ENCODE assay signal across 20 cellular contexts in genomic region chr2:181896286-181896685, GRCh38. TPM values are rescaled to one million over a fixed set of nuclear protein-coding genes. Genes with fewer than 3 reads are reported as not detected.
DNase-seq lines count a peak whose midpoint lies in the region; ATAC-seq, FAIRE-seq and TF ChIP-seq lines count a peak whose summit lies in the region.
"Had no signal": no experiment of that assay in that cellular context is flagged by ENCODE, and none has a peak within 500 bp of the region (broad histone marks: within the 10 kb centered on the region; RNA-seq: fewer than 3 reads in every experiment).

No MANE protein-coding gene starts in this region.

- H3K4me1 Mint-ChIP-seq in activated CD4-positive, alpha-beta memory T cell treated with anti-CD3 and anti-CD28 coated beads for 36 hours (ENCODE audit: low read depth) = peaks cover 27% of the 10 kb centered on the region

- H3K9ac ChIP-seq in Loucy (ENCODE audit: low read depth, low read length, poor library complexity, severe bottlenecking) = peak overlapping the region; percentile 81

- CTCF ChIA-PET in activated CD4-positive, alpha-beta memory T cell treated with anti-CD3 and anti-CD28 coated beads for 36 hours (lab: Charles Lee) = interaction anchor here (1.3 to 1.9 kb wide), 4 partner anchors 8 to 154 kb away, joined by 3 to 10 read pairs (median 6); no protein-coding TSS in a partner anchor

- H3K36me3 ChIP-seq in Loucy (ENCODE audit: insufficient read depth, low read length) (peaks cover 27% of the 10 kb centered on the region), muscle layer of duodenum (ENCODE audit: control insufficient read depth in 1 of 2, insufficient read depth in 2 of 2, low read length in 2 of 2) (peaks cover 23 to 25% of the 10 kb centered on the region in 2 donors), heart left ventricle (peaks cover 3 to 61% (median 43%) of the 10 kb centered on the region in 9 donors)

- H3K27ac ChIP-seq in 22Rv1 (peak overlapping the region; percentile 92), foreskin keratinocyte (peak overlapping the region; percentile 99), muscle layer of duodenum (ENCODE audit: low read length) (peak overlapping the region; percentile 80), heart left ventricle (no peak overlapping the region)

- ATAC-seq in foreskin keratinocyte = no peak
- no peak for ATAC-seq in heart left ventricle
- ATAC-seq: activated naive CD4-positive, alpha-beta T cell treated with anti-CD3 and anti-CD28 coated beads, Interleukin-2, amount 50 U/mL, for 72 hours; activated T-cell treated with anti-CD3 and anti-CD28 coated beads, Interleukin-2, amount 50 U/mL, for 72 hours had no signal

- H3K9me3 Mint-ChIP-seq in activated CD4-positive, alpha-beta memory T cell treated with anti-CD3 and anti-CD28 coated beads for 36 hours = no peaks in the 10 kb centered on the region
- H3K9me3 Mint-ChIP-seq: activated naive CD4-positive, alpha-beta T cell treated with anti-CD3 and anti-CD28 coated beads, Interleukin-2, amount 50 U/mL, for 72 hours; activated T-cell treated with anti-CD3 and anti-CD28 coated beads, Interleukin-2, amount 50 U/mL, for 72 hours; CD4-positive, CD25-positive, alpha-beta regulatory T cell had no signal

- H3K36me3 Mint-ChIP-seq in activated CD4-positive, alpha-beta memory T cell treated with anti-CD3 and anti-CD28 coated beads for 36 hours = peaks cover 27% of the 10 kb centered on the region

- POLR2A ChIA-PET in activated CD4-positive, alpha-beta memory T cell treated with anti-CD3 and anti-CD28 coated beads for 36 hours (lab: Charles Lee) = no interaction called here

- no peak overlapping the region for H3K4me3 Mint-ChIP-seq in activated CD4-positive, alpha-beta memory T cell treated with anti-CD3 and anti-CD28 coated beads for 36 hours
- H3K4me3 Mint-ChIP-seq: activated T-cell treated with anti-CD3 and anti-CD28 coated beads, Interleukin-2, amount 50 U/mL, for 72 hours had no signal

- intact Hi-C loops in activated CD4-positive, alpha-beta memory T cell treated with anti-CD3 and anti-CD28 coated beads for 36 hours (cut with micrococcal nuclease) = loop anchor here (10.0 kb wide), 2 partner anchors 791 to 911 kb away; partner anchors contain the start of gene UBE2E3
- intact Hi-C loops in heart left ventricle (cut with DNase I) = loop anchor here in 1 of 10 donors (2.0 kb wide), 1 partner anchor 153 kb away; no protein-coding TSS in a partner anchor

- H3K27me3 ChIP-seq in Loucy (ENCODE audit: insufficient read depth, low read length, poor library complexity, severe bottlenecking) = no peaks in the 10 kb centered on the region
- H3K27me3 ChIP-seq in foreskin keratinocyte = no peaks in the 10 kb centered on the region
- H3K27me3 ChIP-seq in muscle layer of duodenum (ENCODE audit: low read depth, low read length) = no peaks in the 10 kb centered on the region
- H3K27me3 ChIP-seq in heart left ventricle = no peaks in the 10 kb centered on the region

- H3K4me3 ChIP-seq in Loucy (ENCODE audit: low read length, poor library complexity, severe bottlenecking) (peak overlapping the region; percentile 82), muscle layer of duodenum (ENCODE audit: low read depth in 1 of 2, low read length in 2 of 2) (peak overlapping the region; percentile 60 to 94), heart left ventricle (peak overlapping the region in 5 of 12 donors; percentile 1 to 86 (median 9))

- H3K27me3 Mint-ChIP-seq in activated CD4-positive, alpha-beta memory T cell treated with anti-CD3 and anti-CD28 coated beads for 36 hours = no peaks in the 10 kb centered on the region

- FAIRE-seq in RCC 7860 (lab: Jason Lieb, UNC) = no peak
- FAIRE-seq: GM12892 had no signal

- H3K27ac Mint-ChIP-seq in activated CD4-positive, alpha-beta memory T cell treated with anti-CD3 and anti-CD28 coated beads for 36 hours = no peak overlapping the region
- H3K27ac Mint-ChIP-seq: activated naive CD4-positive, alpha-beta T cell treated with anti-CD3 and anti-CD28 coated beads, Interleukin-2, amount 50 U/mL, for 72 hours; activated T-cell treated with anti-CD3 and anti-CD28 coated beads, Interleukin-2, amount 50 U/mL, for 72 hours; CD4-positive, CD25-positive, alpha-beta regulatory T cell had no signal

- peak overlapping the region; percentile 86 for H3K4me2 ChIP-seq in Loucy (ENCODE audit: low read depth, low read length, poor library complexity, severe bottlenecking)

- no peaks in the 10 kb centered on the region for H3K9me2 ChIP-seq in Loucy (replicated peaks; ENCODE audit: low read depth, low read length)

- no peak for TF ChIP-seq POLR2A in heart left ventricle (IDR thresholded peaks at IDR 0.05)

- H3F3A ChIP-seq in Loucy (ENCODE audit: low read depth) = no peaks in the 10 kb centered on the region

- no peak overlapping the region for H2AFZ ChIP-seq in Loucy (ENCODE audit: low read length)

- H3K79me2 ChIP-seq in Loucy (ENCODE audit: insufficient read depth, low read length) = peaks cover 91% of the 10 kb centered on the region

- 86 to 95% (median 93%) methylated on average over 1 of the region's 1 CpG for WGBS in heart left ventricle, 4 donors

- H3K4me1 ChIP-seq in Loucy (ENCODE audit: insufficient read depth, low read length, poor library complexity, severe bottlenecking) (peaks cover 70% of the 10 kb centered on the region), foreskin keratinocyte (peaks cover 30% of the 10 kb centered on the region), muscle layer of duodenum (ENCODE audit: control insufficient read depth in 1 of 2, insufficient read depth in 2 of 2, low read length in 2 of 2) (peaks cover 16 to 48% of the 10 kb centered on the region in 2 donors), heart left ventricle (peaks cover 4 to 68% (median 50%) of the 10 kb centered on the region in 12 donors)

- H3K9me3 ChIP-seq in Loucy (ENCODE audit: insufficient read depth, low read depth, low read length) (no peaks in the 10 kb centered on the region), muscle layer of duodenum (ENCODE audit: control insufficient read depth in 1 of 2, low read length in 2 of 2) (no peaks in the 10 kb centered on the region), heart left ventricle (no peaks in the 10 kb centered on the region)

- no peak for TF ChIP-seq CTCF in 22Rv1 (IDR thresholded peaks at IDR 0.05)
- no peak for TF ChIP-seq CTCF in Loucy (conservative IDR thresholded peaks at IDR 0.05; ENCODE audit: low read length)
- no peak for TF ChIP-seq CTCF in foreskin keratinocyte (conservative IDR thresholded peaks at IDR 0.05)
- TF ChIP-seq CTCF in heart left ventricle (IDR thresholded peaks at IDR 0.05) = no peak

- DNase-seq in foreskin keratinocyte (no peak), RCC 7860 (ENCODE audit: low spot score) (no peak), NCI-H1092 (lab: John Stamatoyannopoulos, UW) (no peak), heart left ventricle (no peak)
- no peak for DNase-seq in activated CD4-positive, alpha-beta memory T cell treated with anti-CD3 and anti-CD28 coated beads for 36 hours
- DNase-seq: activated CD4-positive, CD25-positive, alpha-beta regulatory T cell treated with anti-CD3 and anti-CD28 coated beads, Interleukin-2, amount 50 U/mL, for 72 hours; activated CD8-positive, alpha-beta memory T cell treated with anti-CD3 and anti-CD28 coated beads for 24 hours; activated T-cell treated with anti-CD3 and anti-CD28 coated beads, Interleukin-2, amount 50 U/mL, for 72 hours; CD4-positive, CD25-positive, alpha-beta regulatory T cell; DMS53; HCEC 1CT; MM.1S; NCI-H1694; NCI-H82; posterior cingulate gyrus had no signal

- peaks cover 75% of the 10 kb centered on the region for H4K20me1 ChIP-seq in Loucy (ENCODE audit: insufficient read depth, low read length, poor library complexity, severe bottlenecking)

RNA-seq across cellular contexts. Expression of gene ITPRID2, which starts 4.8 kb away (rescaled TPM):
- 176 and 193 TPM in 2 replicates for total RNA-seq in foreskin keratinocyte
- polyA plus RNA-seq in foreskin keratinocyte = 52.5 and 58.9 TPM in 2 replicates
- total RNA-seq in activated CD4-positive, alpha-beta memory T cell treated with anti-CD3 and anti-CD28 coated beads for 36 hours = 10 to 100 TPM; 38.0 to 39.2 TPM
- total RNA-seq in heart left ventricle = 10 to 100 TPM; 37.8 to 85.9 (median 59.8) TPM
- 10 to 100 TPM; 41.5 to 45.6 TPM for polyA plus RNA-seq in heart left ventricle

Comparison
In these comparisons a context has a peak if more than half of its experiments do, and no peak if none do; other contexts are left out.
1. H3K27ac ChIP-seq: peak in 22Rv1 (single experiment), foreskin keratinocyte (single experiment) and muscle layer of duodenum (single experiment); none in heart left ventricle (0 of 12).